15 cellular contexts compared by ENCODE assay signal in the genomic region with DNA sequence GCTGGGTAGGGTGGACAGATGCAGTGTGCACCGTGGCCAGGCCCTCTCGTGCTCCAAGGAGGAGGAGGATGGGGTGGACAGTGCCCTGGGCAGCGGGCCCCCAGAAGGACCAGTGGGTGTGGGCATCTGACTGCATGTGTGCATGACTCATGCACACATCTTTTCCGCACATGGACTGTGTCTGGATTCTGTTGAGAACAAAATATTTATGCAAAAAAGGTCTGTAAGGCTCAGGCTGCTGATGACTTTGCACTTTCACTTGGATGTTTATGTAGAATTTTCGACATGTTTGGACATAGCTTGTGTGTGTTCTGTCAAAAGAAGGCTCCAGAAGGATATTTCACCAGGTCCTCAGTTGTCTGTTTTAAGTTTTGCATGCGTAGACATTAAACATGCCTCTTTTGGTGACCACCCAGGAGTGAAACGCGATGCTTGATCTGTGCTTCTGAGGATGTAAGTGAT. TPM values are rescaled to one million over a fixed set of nuclear protein-coding genes. Genes with fewer than 3 reads are reported as not detected.
DNase-seq lines count a peak whose midpoint lies in the region; ATAC-seq and TF ChIP-seq lines count a peak whose summit lies in the region.
"Had no signal": no experiment of that assay in that cellular context is flagged by ENCODE, and none has a peak within 500 bp of the region (broad histone marks: within the 10 kb centered on the region; RNA-seq: fewer than 3 reads in every experiment).

No MANE protein-coding gene starts in this region.

- no peak for ATAC-seq in right lobe of liver

- H3K4me3 ChIP-seq in right lobe of liver: no peak overlapping the region

- no peaks in the 10 kb centered on the region for H3K9me3 ChIP-seq in right lobe of liver

- no peaks in the 10 kb centered on the region for H3K4me1 ChIP-seq in right lobe of liver

- TF ChIP-seq CTCF in right lobe of liver (IDR thresholded peaks at IDR 0.05): no peak

- intact Hi-C loops in right lobe of liver (cut with DNase I): no loop called here

- no peaks in the 10 kb centered on the region for H3K36me3 ChIP-seq in right lobe of liver

- no peaks in the 10 kb centered on the region for H3K27me3 ChIP-seq in right lobe of liver

- peak; percentile 66 for DNase-seq in H4 (ENCODE audit: low spot score)
- DNase-seq in brain pericyte (ENCODE audit: low read depth, low spot score): peak; percentile 50
- DNase-seq in iris pigment epithelial cell (ENCODE audit: low read depth): peak; percentile 96
- peak; percentile 32 for DNase-seq in stromal cell of bone marrow (ENCODE audit: low read depth)
- no peak for DNase-seq in DMS 273 (lab: John Stamatoyannopoulos, UW; ENCODE audit: unreplicated experiment)
- DNase-seq in NCI-H2227 (lab: John Stamatoyannopoulos, UW; ENCODE audit: unreplicated experiment): no peak
- DNase-seq in activated CD8-positive, alpha-beta memory T cell treated with anti-CD3 and anti-CD28 coated beads, Interleukin-2, amount 50 U/mL, for 4 hours: no peak
- DNase-seq in right lobe of liver: no peak
- DNase-seq: activated CD4-positive, alpha-beta T cell treated with anti-CD3 and anti-CD28 coated beads, Interleukin-2, amount 50 U/mL, for 1 hour; activated naive CD8-positive, alpha-beta T cell treated with anti-CD3 and anti-CD28 coated beads, Interleukin-2, amount 10 ng/mL, durations not matched to agents 7 days and 5 days; DND-41; Kasumi-1; mammary epithelial cell; NCI-H446 treated with DMSO at 0.1 percent for 48 hours; stimulated activated CD8-positive, alpha-beta memory T cell treated with anti-CD3 and anti-CD28 coated beads, Interleukin-4, amount 100 ng/mL, for 48 hours had no signal

- whole genome bisulfite sequencing in right lobe of liver (ENCODE audit: insufficient coverage, low coverage, low lambda C conversion rate, missing lambda C conversion rate): 79% methylated on average over 6 of the region's 8 CpGs

- TF ChIP-seq POLR2A in right lobe of liver (IDR thresholded peaks at IDR 0.05): no peak

- H3K27ac ChIP-seq in right lobe of liver: no peak overlapping the region

RNA-seq across cellular contexts. Expression of a gene that starts 45.6 kb away (rescaled TPM):
- total RNA-seq in H4 (2014; rRNA removed; shearing (Covaris generic)): 5.7 and 11.1 TPM in 2 replicates
- total RNA-seq in right lobe of liver: 1 to 10 TPM; 1.4 to 7.4 (median 3.6) TPM

Comparison
In these comparisons a context has a peak if more than half of its experiments do, and no peak if none do; other contexts are left out.
1. DNase-seq: peak in H4 (single experiment), brain pericyte (single experiment), iris pigment epithelial cell (single experiment) and stromal cell of bone marrow (single experiment); none in DMS 273 (single experiment), NCI-H2227 (single experiment), activated CD8-positive, alpha-beta memory T cell treated with anti-CD3 and anti-CD28 coated beads, Interleukin-2, amount 50 U/mL, for 4 hours (single experiment) and right lobe of liver (0 of 3).